Comparison of ENCODE assay signal across 13 cellular contexts in the genomic region with DNA sequence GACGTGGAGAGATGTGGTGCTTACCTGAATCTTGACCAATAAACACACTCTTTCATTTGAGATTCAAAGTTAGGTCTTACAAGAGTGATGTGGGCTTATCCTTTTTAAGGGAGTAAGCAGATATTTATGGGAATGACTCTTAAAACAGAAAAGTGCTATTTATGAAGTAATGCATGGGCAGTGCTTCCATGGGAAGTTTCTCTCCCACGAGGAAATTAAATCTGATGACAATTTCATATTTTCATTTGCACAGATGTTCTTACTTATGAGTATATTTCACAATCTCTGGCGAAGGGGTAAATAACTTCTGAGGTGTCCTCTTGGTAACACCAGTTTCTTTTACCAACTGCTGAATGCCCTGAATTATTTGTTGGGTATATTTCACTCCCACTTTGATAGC.
"Had no signal": no experiment of that assay in that cellular context is flagged by ENCODE, and none has a peak within 500 bp of the region (broad histone marks: within the 10 kb centered on the region; RNA-seq: fewer than 3 reads in every experiment).

No MANE protein-coding gene starts in this region.

- H3K27ac ChIP-seq: esophagus muscularis mucosa, right atrium auricular region, tibial artery, vagina had no signal

- DNase-seq: activated CD4-positive, alpha-beta T cell treated with anti-CD3 and anti-CD28 coated beads, Interleukin-2, amount 10 ng/mL, durations not matched to agents 7 days and 5 days; activated CD4-positive, CD25-positive, alpha-beta regulatory T cell; activated CD8-positive, alpha-beta memory T cell treated with anti-CD3 and anti-CD28 coated beads for 24 hours; activated T-cell treated with anti-CD3 and anti-CD28 coated beads for 4 hours; amygdala; cerebellar nuclear complex; immature natural killer cell; natural killer cell; tibial artery had no signal

- H3K4me2 ChIP-seq: smooth muscle cell had no signal

- ATAC-seq: natural killer cell had no signal

- H3K27me3 ChIP-seq: esophagus muscularis mucosa, right atrium auricular region, tibial artery, vagina had no signal

- H3K9me3 ChIP-seq: esophagus muscularis mucosa, right atrium auricular region, tibial artery, vagina had no signal

- H3K4me3 ChIP-seq: esophagus muscularis mucosa, right atrium auricular region, smooth muscle cell, tibial artery, vagina had no signal

- H3K4me1 ChIP-seq: esophagus muscularis mucosa, right atrium auricular region, tibial artery, vagina had no signal
